Comparison of ENCODE assay signal across 20 cellular contexts in the genomic region with DNA sequence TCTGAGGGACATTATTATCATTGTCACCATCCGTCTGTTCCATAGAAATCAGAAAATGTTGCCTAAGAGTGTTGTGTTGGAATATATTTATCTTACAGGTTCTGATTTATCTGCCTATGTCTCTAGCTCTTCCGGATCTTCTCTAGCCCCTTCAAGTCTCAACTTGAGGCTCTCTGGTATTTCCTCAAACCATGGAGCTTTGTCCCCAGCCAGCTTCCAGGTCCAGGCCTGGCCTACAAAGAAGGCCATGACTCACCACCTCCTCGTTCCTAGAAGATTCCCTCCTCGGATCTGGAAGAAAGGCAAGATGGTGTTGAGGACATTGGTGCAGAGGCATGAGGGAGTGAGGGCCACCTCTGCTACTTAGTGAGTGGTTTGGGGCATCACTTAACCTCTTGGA.
DNase-seq lines count a peak whose midpoint lies in the region; ATAC-seq, FAIRE-seq and TF ChIP-seq lines count a peak whose summit lies in the region.
"Had no signal": no experiment of that assay in that cellular context is flagged by ENCODE, and none has a peak within 500 bp of the region (broad histone marks: within the 10 kb centered on the region; RNA-seq: fewer than 3 reads in every experiment).

No MANE protein-coding gene starts in this region.

- peak; percentile 46 for DNase-seq in mammary epithelial cell
- no peak for DNase-seq in MCF 10A (ENCODE audit: unreplicated experiment)
- DNase-seq in bronchial epithelial cell (ENCODE audit: low read depth): peak; percentile 68
- peak; percentile 49 to 68 for DNase-seq in foreskin keratinocyte
- no peak for DNase-seq in osteoblast (ENCODE audit: insufficient read length, low spot score, missing footprints)
- no peak for DNase-seq in NOMO-1 treated with dmso at 0.1 percent for 144 hours (lab: John Stamatoyannopoulos, UW; ENCODE audit: unreplicated experiment)
- DNase-seq in DMS153 treated with DMSO at 0.1 percent for 48 hours (lab: John Stamatoyannopoulos, UW; ENCODE audit: unreplicated experiment): no peak
- DNase-seq: AML-193; Caco-2; CD4-positive, alpha-beta T cell; DMS79; GF-D8; HCEC 1CT had no signal

- H3K4me1 ChIP-seq in mammary epithelial cell (ENCODE audit: insufficient read depth, low read length) (peaks cover 9% of the 10 kb centered on the region), foreskin keratinocyte (peaks cover 8% of the 10 kb centered on the region), osteoblast (ENCODE audit: insufficient read depth, low read length) (no peaks in the 10 kb centered on the region)
- H3K4me1 ChIP-seq: A549, Caco-2 had no signal

- no peak for TF ChIP-seq CTCF in mammary epithelial cell (conservative IDR thresholded peaks at IDR 0.05 in 1 of 2, IDR thresholded peaks at IDR 0.05 in 1 of 2; ENCODE audit: extremely low read depth in 1 of 2, insufficient read depth in 1 of 2, low read depth in 1 of 2, low read length in 2 of 2)
- TF ChIP-seq CTCF in MCF 10A (IDR thresholded peaks at IDR 0.05; ENCODE audit: unreplicated experiment): no peak
- TF ChIP-seq CTCF in bronchial epithelial cell (IDR thresholded peaks at IDR 0.05; ENCODE audit: insufficient read depth, low read length, severe bottlenecking): no peak
- TF ChIP-seq CTCF in foreskin keratinocyte (conservative IDR thresholded peaks at IDR 0.05): no peak
- no peak for TF ChIP-seq CTCF in osteoblast (IDR thresholded peaks at IDR 0.05; ENCODE audit: extremely low read depth, low read depth, low read length)

- H3K4me2 ChIP-seq in mammary epithelial cell (ENCODE audit: insufficient read depth, low read depth, low read length) (peak overlapping the region; percentile 20), osteoblast (ENCODE audit: insufficient read depth, low read length) (no peak overlapping the region)
- H3K4me2 ChIP-seq: A549 had no signal

- peak; percentile 85 for ATAC-seq in foreskin keratinocyte
- ATAC-seq in HG03280 (IDR thresholded peaks at IDR 0.05; ENCODE audit: unreplicated experiment): no peak
- ATAC-seq: A549 had no signal

- peaks cover 5% of the 10 kb centered on the region for H3K4me1 Mint-ChIP-seq in MCF 10A (ENCODE audit: insufficient read depth, unreplicated experiment)

- BruUV-seq in mammary epithelial cell (replicated peaks; lab: Mats Ljungman, UMichigan): no TSS peak
- BruUV-seq in MCF 10A (replicated peaks; lab: Mats Ljungman, UMichigan): no TSS peak

- dilution Hi-C loops in mammary epithelial cell (cut with HindIII; ENCODE audit: low sequenced_read_pairs): no loop called here

- no peak for FAIRE-seq in bronchial epithelial cell (lab: Jason Lieb, UNC)
- FAIRE-seq: A549, D721Med, H54 had no signal

- POLR2A ChIA-PET in MCF 10A (lab: Yijun Ruan, JAX): no interaction called here

- in situ Hi-C loops in mammary epithelial cell (cut with MboI; ENCODE audit: low sequenced_read_pairs in 2 of 2): no loop called here

- H3K36me3 ChIP-seq in mammary epithelial cell (ENCODE audit: insufficient read depth, low read length) (no peaks in the 10 kb centered on the region), bronchial epithelial cell (ENCODE audit: control insufficient read depth, insufficient read depth, low read length) (no peaks in the 10 kb centered on the region), osteoblast (ENCODE audit: insufficient read depth, low read length) (no peaks in the 10 kb centered on the region)

- intact Hi-C loops in mammary epithelial cell (cut with micrococcal nuclease): no loop called here
- intact Hi-C loops in MCF 10A (cut with micrococcal nuclease): no loop called here

- H3K9ac ChIP-seq in mammary epithelial cell (ENCODE audit: insufficient read depth, low read length): no peak overlapping the region

- H2AFZ ChIP-seq in mammary epithelial cell (ENCODE audit: low read depth, low read length): peak overlapping the region; percentile 65
- H2AFZ ChIP-seq in osteoblast (ENCODE audit: low read length): peak overlapping the region; percentile 15

- no peaks in the 10 kb centered on the region for H3K9me3 Mint-ChIP-seq in MCF 10A (ENCODE audit: unreplicated experiment)
- H3K9me3 Mint-ChIP-seq: CD4-positive, alpha-beta T cell had no signal

- H4K20me1 ChIP-seq in mammary epithelial cell (ENCODE audit: insufficient read depth, low read length) (no peaks in the 10 kb centered on the region), osteoblast (ENCODE audit: insufficient read depth, low read length) (no peaks in the 10 kb centered on the region)

- H3K27ac ChIP-seq in mammary epithelial cell (ENCODE audit: insufficient read depth, low read depth, low read length): no peak overlapping the region
- no peak overlapping the region for H3K27ac ChIP-seq in foreskin keratinocyte
- no peak overlapping the region for H3K27ac ChIP-seq in osteoblast (ENCODE audit: low read depth, low read length)
- H3K27ac ChIP-seq: 22Rv1, A549, C4-2B, HL-60 had no signal

- H3K27ac Mint-ChIP-seq in MCF 10A (ENCODE audit: low read depth, unreplicated experiment): no peak overlapping the region
- H3K27ac Mint-ChIP-seq: CD4-positive, alpha-beta T cell had no signal

- no peaks in the 10 kb centered on the region for H3K9me3 ChIP-seq in mammary epithelial cell (replicated peaks; ENCODE audit: insufficient read depth, low read length)
- H3K9me3 ChIP-seq in osteoblast (ENCODE audit: low read depth, low read length): no peaks in the 10 kb centered on the region
- H3K9me3 ChIP-seq: A549, Caco-2 had no signal

- H3K79me2 ChIP-seq in mammary epithelial cell (ENCODE audit: insufficient read depth, low read length): no peaks in the 10 kb centered on the region
- H3K79me2 ChIP-seq in osteoblast (ENCODE audit: insufficient read depth, low read length): no peaks in the 10 kb centered on the region

- no peaks in the 10 kb centered on the region for H3K36me3 Mint-ChIP-seq in MCF 10A (ENCODE audit: insufficient read depth, unreplicated experiment)

- H3K27me3 Mint-ChIP-seq in MCF 10A (ENCODE audit: insufficient read depth, unreplicated experiment): no peaks in the 10 kb centered on the region
- H3K27me3 Mint-ChIP-seq: CD4-positive, alpha-beta T cell had no signal

- 33% methylated on average over 4 of the region's 4 CpGs for WGBS in mammary epithelial cell (ENCODE audit: low coverage, missing lambda C conversion rate)

- H3K4me3 ChIP-seq in mammary epithelial cell (replicated peaks in 1 of 3; ENCODE audit: insufficient read depth in 1 of 3, low read depth in 2 of 3, low read length in 3 of 3) (no peak overlapping the region), bronchial epithelial cell (ENCODE audit: low read depth, low read length) (no peak overlapping the region), osteoblast (ENCODE audit: insufficient read depth, low read length) (no peak overlapping the region)
- H3K4me3 ChIP-seq: A549 had no signal

- H3K27me3 ChIP-seq in mammary epithelial cell (ENCODE audit: insufficient read depth, low read length): no peaks in the 10 kb centered on the region
- H3K27me3 ChIP-seq in bronchial epithelial cell (ENCODE audit: control insufficient read depth, insufficient read depth, low read length): no peaks in the 10 kb centered on the region
- H3K27me3 ChIP-seq in foreskin keratinocyte: no peaks in the 10 kb centered on the region
- no peaks in the 10 kb centered on the region for H3K27me3 ChIP-seq in osteoblast (ENCODE audit: insufficient read depth, low read length)

- H3K4me3 Mint-ChIP-seq in MCF 10A (ENCODE audit: unreplicated experiment): no peak overlapping the region
- H3K4me3 Mint-ChIP-seq: CD4-positive, alpha-beta T cell had no signal

- CTCF ChIA-PET in mammary epithelial cell (lab: Charles Lee; ENCODE audit: low non-redundant PET): interaction anchor here (0.6 kb wide), 1 partner anchor 36 kb away, joined by 3 read pairs; no protein-coding TSS in a partner anchor
- CTCF ChIA-PET in MCF 10A (lab: Yijun Ruan, JAX): no interaction called here

Comparison
In these comparisons a context has a peak if more than half of its experiments do, and no peak if none do; other contexts are left out.
1. DNase-seq: peak in mammary epithelial cell (single experiment), bronchial epithelial cell (single experiment) and foreskin keratinocyte (2 of 2); none in MCF 10A (single experiment), osteoblast (single experiment), NOMO-1 treated with dmso at 0.1 percent for 144 hours (single experiment) and DMS153 treated with DMSO at 0.1 percent for 48 hours (single experiment).